17 cellular contexts compared by ENCODE assay signal in the genomic region with DNA sequence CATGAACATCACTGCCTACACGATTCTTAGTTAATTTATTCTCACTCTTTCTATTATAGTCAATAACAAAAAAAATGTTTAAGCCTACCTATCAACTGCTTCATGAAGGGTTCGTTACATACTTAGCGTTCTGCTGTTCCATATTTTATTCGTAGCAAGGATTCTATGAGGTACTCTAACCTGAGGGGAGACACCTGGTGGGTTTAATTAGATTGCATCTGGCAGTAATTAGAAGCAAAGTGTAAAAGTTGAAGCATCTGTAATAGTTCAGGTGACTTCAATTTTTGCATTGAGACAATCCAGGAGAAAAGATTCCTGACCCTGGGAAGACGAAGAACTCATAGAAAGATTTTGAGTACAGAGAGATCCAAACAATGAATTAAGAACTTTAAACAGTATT.
DNase-seq lines count a peak whose midpoint lies in the region; ATAC-seq and TF ChIP-seq lines count a peak whose summit lies in the region.
"Had no signal": no experiment of that assay in that cellular context is flagged by ENCODE, and none has a peak within 500 bp of the region (broad histone marks: within the 10 kb centered on the region; RNA-seq: fewer than 3 reads in every experiment).

No MANE protein-coding gene starts in this region.

- no peaks in the 10 kb centered on the region for H3K27me3 Mint-ChIP-seq in WTC11 (ENCODE audit: low read depth)
- H3K27me3 Mint-ChIP-seq: CD8-positive, alpha-beta memory T cell had no signal

- no peaks in the 10 kb centered on the region for H3K79me2 ChIP-seq in Loucy (ENCODE audit: insufficient read depth, low read length)

- H3K27ac Mint-ChIP-seq in WTC11: no peak overlapping the region
- H3K27ac Mint-ChIP-seq: CD8-positive, alpha-beta memory T cell had no signal

- POLR2A ChIA-PET in WTC11 (lab: Charles Lee): no interaction called here

- peak; percentile 39 for TF ChIP-seq CTCF in Loucy (conservative IDR thresholded peaks at IDR 0.05; ENCODE audit: low read length)
- TF ChIP-seq CTCF in WTC11 (IDR thresholded peaks at IDR 0.05): no peak; the same call in 1 of the 2 replicates
- no peak for TF ChIP-seq CTCF in spleen (IDR thresholded peaks at IDR 0.05 in 8 of 11, conservative IDR thresholded peaks at IDR 0.05 in 3 of 11)

- intact Hi-C loops in spleen (cut with DNase I; ENCODE audit: low total_unique reads): no loop called here

- H3K4me1 Mint-ChIP-seq in WTC11: peaks cover 12% of the 10 kb centered on the region
- H3K4me1 Mint-ChIP-seq: CD8-positive, alpha-beta memory T cell had no signal

- 77 to 85% (median 80%) methylated on average over 5 of the region's 5 CpGs for WGBS in spleen, 5 donors

- H3F3A ChIP-seq in Loucy (ENCODE audit: low read depth): no peaks in the 10 kb centered on the region

- no peak overlapping the region for H3K4me2 ChIP-seq in Loucy (ENCODE audit: low read depth, low read length, poor library complexity, severe bottlenecking)
- H3K4me2 ChIP-seq: BLaER1 treated with 17β-estradiol and CSF1 and Interleukin-3, amounts not matched to agents 10 nM and 100 nM; PC-9 had no signal

- H4K20me1 ChIP-seq in Loucy (ENCODE audit: insufficient read depth, low read length, poor library complexity, severe bottlenecking): no peaks in the 10 kb centered on the region
- H4K20me1 ChIP-seq: BLaER1 treated with 17β-estradiol and CSF1 and Interleukin-3, amounts not matched to agents 10 nM and 100 nM had no signal

- no peaks in the 10 kb centered on the region for H3K36me3 ChIP-seq in Loucy (ENCODE audit: insufficient read depth, low read length)
- no peaks in the 10 kb centered on the region for H3K36me3 ChIP-seq in spleen
- H3K36me3 ChIP-seq: BLaER1 treated with 17β-estradiol and CSF1 and Interleukin-3, amounts not matched to agents 10 nM and 100 nM; SJSA1 had no signal

- H3K4me3 ChIP-seq in Loucy (ENCODE audit: low read length, poor library complexity, severe bottlenecking) (no peak overlapping the region), spleen (no peak overlapping the region)
- H3K4me3 ChIP-seq: BLaER1 treated with 17β-estradiol and CSF1 and Interleukin-3, amounts not matched to agents 10 nM and 100 nM; PC-9; SJSA1 had no signal

- no peak overlapping the region for H3K27ac ChIP-seq in spleen
- H3K27ac ChIP-seq: BLaER1 treated with 17β-estradiol and CSF1 and Interleukin-3, amounts not matched to agents 10 nM and 100 nM; PC-9; SJSA1 had no signal

- 0 out of 2 replicates have a peak, but pooled peaks have one; percentile 48 for ATAC-seq in WTC11

- DNase-seq in NCI-H82 (lab: John Stamatoyannopoulos, UW) (peak; percentile 6), NCI-H82 treated with DMSO at 0.1 percent for 48 hours (lab: John Stamatoyannopoulos, UW; ENCODE audit: unreplicated experiment) (no peak), WTC11 (ENCODE audit: low spot score) (no peak), spleen (no peak), erythroblast (lab: John Stamatoyannopoulos, UW) (no peak), 8988T (no peak)
- DNase-seq in central memory CD4-positive, alpha-beta T cell: no peak
- DNase-seq: CD8-positive, alpha-beta memory T cell; DMS 273 treated with DMSO at 0.1 percent for 48 hours; NCI-H1436 treated with DMSO at 0.1 percent for 48 hours; NCI-H2029 treated with DMSO at 0.1 percent for 48 hours; NCI-H510A treated with DMSO at 0.1 percent for 48 hours; NK-92 treated with Interleukin-12 subunit alpha and Interleukin-12 subunit beta, amount 100 ng/mL, for 24 hours; PC-9 had no signal

- CTCF ChIA-PET in WTC11 (lab: Charles Lee): no interaction called here

- no peak overlapping the region for H3K4me3 Mint-ChIP-seq in WTC11
- H3K4me3 Mint-ChIP-seq: CD8-positive, alpha-beta memory T cell had no signal

- H3K4me1 ChIP-seq in Loucy (ENCODE audit: insufficient read depth, low read length, poor library complexity, severe bottlenecking): no peaks in the 10 kb centered on the region
- H3K4me1 ChIP-seq in spleen: no peaks in the 10 kb centered on the region
- H3K4me1 ChIP-seq: BLaER1 treated with 17β-estradiol and CSF1 and Interleukin-3, amounts not matched to agents 10 nM and 100 nM; SJSA1 had no signal

- no peaks in the 10 kb centered on the region for H3K9me2 ChIP-seq in Loucy (replicated peaks; ENCODE audit: low read depth, low read length)

- H3K9ac ChIP-seq in Loucy (ENCODE audit: low read depth, low read length, poor library complexity, severe bottlenecking): no peak overlapping the region
- H3K9ac ChIP-seq: BLaER1 treated with 17β-estradiol and CSF1 and Interleukin-3, amounts not matched to agents 10 nM and 100 nM had no signal

- no peaks in the 10 kb centered on the region for H3K36me3 Mint-ChIP-seq in WTC11
- H3K36me3 Mint-ChIP-seq: CD8-positive, alpha-beta memory T cell had no signal

- TF ChIP-seq POLR2A in spleen (IDR thresholded peaks at IDR 0.05) (no peak), erythroblast (IDR thresholded peaks at IDR 0.05; ENCODE audit: low read length) (no peak)

- no peaks in the 10 kb centered on the region for H3K9me3 Mint-ChIP-seq in WTC11
- H3K9me3 Mint-ChIP-seq: CD8-positive, alpha-beta memory T cell had no signal

- H3K27me3 ChIP-seq in Loucy (ENCODE audit: insufficient read depth, low read length, poor library complexity, severe bottlenecking) (no peaks in the 10 kb centered on the region), spleen (replicated peaks in 1 of 7) (no peaks in the 10 kb centered on the region)
- H3K27me3 ChIP-seq: BLaER1 treated with 17β-estradiol and CSF1 and Interleukin-3, amounts not matched to agents 10 nM and 100 nM; SJSA1 had no signal

- no peak overlapping the region for H2AFZ ChIP-seq in Loucy (ENCODE audit: low read length)
- H2AFZ ChIP-seq: PC-9 had no signal

- H3K9me3 ChIP-seq in Loucy (ENCODE audit: insufficient read depth, low read depth, low read length) (no peaks in the 10 kb centered on the region), spleen (no peaks in the 10 kb centered on the region)
- H3K9me3 ChIP-seq: BLaER1 treated with 17β-estradiol and CSF1 and Interleukin-3, amounts not matched to agents 10 nM and 100 nM; SJSA1 had no signal

TF ChIP-seq in WTC11, 78 proteins besides CTCF, POLR2A, EP300 and RAD21 (continues in another document):
- TF ChIP-seq, protein P1, sequence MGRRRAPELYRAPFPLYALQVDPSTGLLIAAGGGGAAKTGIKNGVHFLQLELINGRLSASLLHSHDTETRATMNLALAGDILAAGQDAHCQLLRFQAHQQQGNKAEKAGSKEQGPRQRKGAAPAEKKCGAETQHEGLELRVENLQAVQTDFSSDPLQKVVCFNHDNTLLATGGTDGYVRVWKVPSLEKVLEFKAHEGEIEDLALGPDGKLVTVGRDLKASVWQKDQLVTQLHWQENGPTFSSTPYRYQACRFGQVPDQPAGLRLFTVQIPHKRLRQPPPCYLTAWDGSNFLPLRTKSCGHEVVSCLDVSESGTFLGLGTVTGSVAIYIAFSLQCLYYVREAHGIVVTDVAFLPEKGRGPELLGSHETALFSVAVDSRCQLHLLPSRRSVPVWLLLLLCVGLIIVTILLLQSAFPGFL (CRISPR knock-in tag; IDR thresholded peaks at IDR 0.05; ENCODE audit: borderline replicate concordance): no peak
- no peak for TF ChIP-seq ZBTB21 (CRISPR knock-in tag; IDR thresholded peaks at IDR 0.05; ENCODE audit: borderline replicate concordance)
- no peak for TF ChIP-seq NR3C1 (CRISPR knock-in tag; conservative IDR thresholded peaks at IDR 0.05; ENCODE audit: low read depth)
- no peak for TF ChIP-seq GABPB1 (CRISPR knock-in tag; IDR thresholded peaks at IDR 0.05)
- TF ChIP-seq, protein P2, sequence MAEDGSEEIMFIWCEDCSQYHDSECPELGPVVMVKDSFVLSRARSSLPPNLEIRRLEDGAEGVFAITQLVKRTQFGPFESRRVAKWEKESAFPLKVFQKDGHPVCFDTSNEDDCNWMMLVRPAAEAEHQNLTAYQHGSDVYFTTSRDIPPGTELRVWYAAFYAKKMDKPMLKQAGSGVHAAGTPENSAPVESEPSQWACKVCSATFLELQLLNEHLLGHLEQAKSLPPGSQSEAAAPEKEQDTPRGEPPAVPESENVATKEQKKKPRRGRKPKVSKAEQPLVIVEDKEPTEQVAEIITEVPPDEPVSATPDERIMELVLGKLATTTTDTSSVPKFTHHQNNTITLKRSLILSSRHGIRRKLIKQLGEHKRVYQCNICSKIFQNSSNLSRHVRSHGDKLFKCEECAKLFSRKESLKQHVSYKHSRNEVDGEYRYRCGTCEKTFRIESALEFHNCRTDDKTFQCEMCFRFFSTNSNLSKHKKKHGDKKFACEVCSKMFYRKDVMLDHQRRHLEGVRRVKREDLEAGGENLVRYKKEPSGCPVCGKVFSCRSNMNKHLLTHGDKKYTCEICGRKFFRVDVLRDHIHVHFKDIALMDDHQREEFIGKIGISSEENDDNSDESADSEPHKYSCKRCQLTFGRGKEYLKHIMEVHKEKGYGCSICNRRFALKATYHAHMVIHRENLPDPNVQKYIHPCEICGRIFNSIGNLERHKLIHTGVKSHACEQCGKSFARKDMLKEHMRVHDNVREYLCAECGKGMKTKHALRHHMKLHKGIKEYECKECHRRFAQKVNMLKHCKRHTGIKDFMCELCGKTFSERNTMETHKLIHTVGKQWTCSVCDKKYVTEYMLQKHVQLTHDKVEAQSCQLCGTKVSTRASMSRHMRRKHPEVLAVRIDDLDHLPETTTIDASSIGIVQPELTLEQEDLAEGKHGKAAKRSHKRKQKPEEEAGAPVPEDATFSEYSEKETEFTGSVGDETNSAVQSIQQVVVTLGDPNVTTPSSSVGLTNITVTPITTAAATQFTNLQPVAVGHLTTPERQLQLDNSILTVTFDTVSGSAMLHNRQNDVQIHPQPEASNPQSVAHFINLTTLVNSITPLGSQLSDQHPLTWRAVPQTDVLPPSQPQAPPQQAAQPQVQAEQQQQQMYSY (CRISPR knock-in tag; IDR thresholded peaks at IDR 0.05): no peak
- no peak for TF ChIP-seq GRHL2 (CRISPR knock-in tag; IDR thresholded peaks at IDR 0.05; ENCODE audit: insufficient replicate concordance, severe bottlenecking)
- no peak for TF ChIP-seq SOX15 (CRISPR knock-in tag; IDR thresholded peaks at IDR 0.05)
- TF ChIP-seq, protein P3, sequence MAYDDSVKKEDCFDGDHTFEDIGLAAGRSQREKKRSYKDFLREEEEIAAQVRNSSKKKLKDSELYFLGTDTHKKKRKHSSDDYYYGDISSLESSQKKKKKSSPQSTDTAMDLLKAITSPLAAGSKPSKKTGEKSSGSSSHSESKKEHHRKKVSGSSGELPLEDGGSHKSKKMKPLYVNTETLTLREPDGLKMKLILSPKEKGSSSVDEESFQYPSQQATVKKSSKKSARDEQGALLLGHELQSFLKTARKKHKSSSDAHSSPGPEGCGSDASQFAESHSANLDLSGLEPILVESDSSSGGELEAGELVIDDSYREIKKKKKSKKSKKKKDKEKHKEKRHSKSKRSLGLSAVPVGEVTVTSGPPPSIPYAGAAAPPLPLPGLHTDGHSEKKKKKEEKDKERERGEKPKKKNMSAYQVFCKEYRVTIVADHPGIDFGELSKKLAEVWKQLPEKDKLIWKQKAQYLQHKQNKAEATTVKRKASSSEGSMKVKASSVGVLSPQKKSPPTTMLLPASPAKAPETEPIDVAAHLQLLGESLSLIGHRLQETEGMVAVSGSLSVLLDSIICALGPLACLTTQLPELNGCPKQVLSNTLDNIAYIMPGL (CRISPR knock-in tag; IDR thresholded peaks at IDR 0.05): no peak
- TF ChIP-seq ZNF671 (CRISPR knock-in tag; IDR thresholded peaks at IDR 0.05): no peak
